In the genomic region with DNA sequence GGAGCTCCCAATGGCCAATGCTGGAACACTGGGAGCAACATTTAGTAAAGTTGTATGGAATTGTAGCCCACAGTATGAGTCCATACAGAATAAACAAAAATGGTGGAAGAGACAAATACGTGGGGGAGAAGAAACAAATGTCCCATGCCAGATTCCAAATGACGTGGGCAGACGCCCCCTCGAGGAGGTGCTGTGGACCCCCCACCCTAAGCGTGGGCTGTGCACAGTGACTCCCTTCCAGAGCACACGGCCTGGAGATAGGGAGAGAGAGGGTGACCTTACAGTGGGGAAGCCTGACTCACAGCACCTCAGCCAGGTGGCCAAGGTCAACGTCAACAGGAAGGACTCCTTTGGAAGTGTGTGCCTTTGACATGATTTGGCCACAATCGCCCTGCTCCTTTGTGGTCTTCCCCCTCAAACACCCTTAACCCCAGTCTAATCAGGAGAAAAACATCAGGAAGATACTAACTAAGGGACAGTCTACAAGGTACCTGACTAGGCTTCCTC, we compare ENCODE assay signal across 20 cellular contexts.
"Had no signal": no experiment of that assay in that cellular context is flagged by ENCODE, and none has a peak within 500 bp of the region (broad histone marks: within the 10 kb centered on the region; RNA-seq: fewer than 3 reads in every experiment).

No MANE protein-coding gene starts in this region.

- H3K4me3 ChIP-seq: coronary artery, esophagus squamous epithelium, gastrocnemius medialis, psoas muscle, right atrium auricular region, tibial nerve, uterus had no signal

- H3K36me3 ChIP-seq: esophagus squamous epithelium, gastrocnemius medialis, right atrium auricular region, tibial nerve, uterus had no signal

- H3K36me3 Mint-ChIP-seq: activated naive CD8-positive, alpha-beta T cell; naive thymus-derived CD8-positive, alpha-beta T cell had no signal

- DNase-seq: activated CD4-positive, alpha-beta T cell treated with anti-CD3 and anti-CD28 coated beads, Interleukin-2, amount 50 U/mL, for 1 hour; activated CD8-positive, alpha-beta memory T cell treated with anti-CD3 and anti-CD28 coated beads for 24 hours; activated CD8-positive, alpha-beta memory T cell treated with anti-CD3 and anti-CD28 coated beads, Interleukin-2, amount 50 U/mL, for 4 hours; activated T-cell treated with anti-CD3 and anti-CD28 coated beads, Interleukin-2, amount 50 U/mL, for 24 hours; endodermal cell; esophagus squamous epithelium; gastrocnemius medialis; hippocampal formation; mesendoderm; stimulated activated CD4-positive, alpha-beta T cell treated with anti-CD3 and anti-CD28 coated beads, Interleukin-12 subunit alpha, Interleukin-12 subunit beta, amount 100 ng/mL, for 4 hours; uterus had no signal

- H3K27me3 ChIP-seq: right atrium auricular region, uterus had no signal

- H3K9me3 ChIP-seq: esophagus squamous epithelium, gastrocnemius medialis, psoas muscle, right atrium auricular region, tibial nerve, uterus had no signal

- ATAC-seq: activated CD4-positive, CD25-positive, alpha-beta regulatory T cell treated with anti-CD3 and anti-CD28 coated beads, Interleukin-2, amount 50 U/mL, for 24 hours; activated T-helper 17 cell treated with anti-CD3 and anti-CD28 coated beads, Interleukin-2, amount 50 U/mL, for 72 hours; gastrocnemius medialis; naive thymus-derived CD8-positive, alpha-beta T cell; psoas muscle had no signal

- H3K27ac ChIP-seq: coronary artery, esophagus squamous epithelium, gastrocnemius medialis, psoas muscle, right atrium auricular region, uterus had no signal

- H3K4me1 Mint-ChIP-seq: activated T-helper 17 cell treated with anti-CD3 and anti-CD28 coated beads, Interleukin-2, amount 50 U/mL, for 72 hours; naive thymus-derived CD8-positive, alpha-beta T cell had no signal

- H3K4me1 ChIP-seq: gastrocnemius medialis, psoas muscle had no signal

- H3K9me3 Mint-ChIP-seq: activated T-cell treated with anti-CD3 and anti-CD28 coated beads, Interleukin-2, amount 50 U/mL, for 24 hours; activated T-helper 17 cell treated with anti-CD3 and anti-CD28 coated beads, Interleukin-2, amount 50 U/mL, for 72 hours; endodermal cell; naive thymus-derived CD8-positive, alpha-beta T cell; stimulated activated naive CD8-positive, alpha-beta T cell treated with anti-CD3 and anti-CD28 coated beads, Interleukin-15, Interleukin-2, amounts not matched to agents 100 ng/mL and 50 ng/mL, for 24 hours had no signal

- H3K27ac Mint-ChIP-seq: activated naive CD8-positive, alpha-beta T cell; activated T-cell treated with anti-CD3 and anti-CD28 coated beads, Interleukin-2, amount 50 U/mL, for 24 hours; activated T-helper 17 cell treated with anti-CD3 and anti-CD28 coated beads, Interleukin-2, amount 50 U/mL, for 72 hours; endodermal cell; naive thymus-derived CD8-positive, alpha-beta T cell; stimulated activated naive CD8-positive, alpha-beta T cell treated with anti-CD3 and anti-CD28 coated beads, Interleukin-15, Interleukin-2, amounts not matched to agents 100 ng/mL and 50 ng/mL, for 24 hours had no signal

- H3K4me3 Mint-ChIP-seq: activated naive CD8-positive, alpha-beta T cell; activated T-cell treated with anti-CD3 and anti-CD28 coated beads, Interleukin-2, amount 50 U/mL, for 24 hours; activated T-helper 17 cell treated with anti-CD3 and anti-CD28 coated beads, Interleukin-2, amount 50 U/mL, for 72 hours; endodermal cell; naive thymus-derived CD8-positive, alpha-beta T cell; stimulated activated naive CD8-positive, alpha-beta T cell treated with anti-CD3 and anti-CD28 coated beads, Interleukin-15, Interleukin-2, amounts not matched to agents 100 ng/mL and 50 ng/mL, for 24 hours had no signal
